Comparison of ENCODE assay signal across 1 cellular context in genomic region chr10:132517951-132518521, GRCh38.
TF ChIP-seq lines count a peak whose summit lies in the region.

No MANE protein-coding gene starts in this region.

TF ChIP-seq in GM23338, 12 proteins besides CTCF, POLR2A, EP300 and RAD21 (continued from another document):
- TF ChIP-seq ZNF114 (CRISPR knock-in tag; IDR thresholded peaks at IDR 0.05) (no peak), CREB1 (CRISPR knock-in tag; IDR thresholded peaks at IDR 0.05; ENCODE audit: low read depth) (no peak), REST (IDR thresholded peaks at IDR 0.05; ENCODE audit: unreplicated experiment) (no peak)
